In the genomic region with DNA sequence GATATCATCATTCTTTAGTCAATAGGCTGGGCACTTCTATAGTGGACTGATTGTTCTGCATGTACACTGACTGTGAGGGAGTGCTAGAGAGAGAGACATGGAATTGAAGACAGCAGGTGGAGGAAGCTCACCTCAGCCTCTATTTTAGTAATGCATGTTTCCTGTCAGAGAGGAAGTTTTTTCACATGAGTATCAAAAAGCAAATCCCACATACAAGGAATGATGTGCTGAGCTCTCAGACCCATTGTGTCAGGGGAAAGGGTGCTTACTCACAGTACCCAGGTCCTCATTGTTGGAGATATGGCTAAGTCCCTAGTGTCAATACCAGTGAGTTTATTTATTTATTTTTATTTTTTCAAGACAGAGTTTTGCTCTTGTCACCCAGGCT, we compare ENCODE assay signal across 10 cellular contexts. TPM values are rescaled to one million over a fixed set of nuclear protein-coding genes. Genes with fewer than 3 reads are reported as not detected.
DNase-seq lines count a peak whose midpoint lies in the region; ATAC-seq and TF ChIP-seq lines count a peak whose summit lies in the region.
"Had no signal": no experiment of that assay in that cellular context is flagged by ENCODE, and none has a peak within 500 bp of the region (broad histone marks: within the 10 kb centered on the region; RNA-seq: fewer than 3 reads in every experiment).

No MANE protein-coding gene starts in this region.

- H3K4me3 ChIP-seq in ascending aorta = no peak overlapping the region
- H3K4me3 ChIP-seq in osteoblast (ENCODE audit: insufficient read depth, low read length) = no peak overlapping the region
- H3K4me3 ChIP-seq in Karpas-422 (ENCODE audit: low read length) = no peak overlapping the region
- H3K4me3 ChIP-seq: HAP-1, Peyer's patch had no signal

- H3K27ac ChIP-seq in ascending aorta (peak overlapping the region; percentile 81 to 86), osteoblast (ENCODE audit: low read depth, low read length) (peak overlapping the region; percentile 100), Karpas-422 (ENCODE audit: low read length) (no peak overlapping the region)
- H3K27ac ChIP-seq: Peyer's patch had no signal

- H3K36me3 ChIP-seq in ascending aorta (no peaks in the 10 kb centered on the region), osteoblast (ENCODE audit: insufficient read depth, low read length) (no peaks in the 10 kb centered on the region), Karpas-422 (ENCODE audit: insufficient read depth, low read length) (no peaks in the 10 kb centered on the region)
- H3K36me3 ChIP-seq: HAP-1, Peyer's patch had no signal

- H3K9me3 ChIP-seq in ascending aorta = no peaks in the 10 kb centered on the region
- no peaks in the 10 kb centered on the region for H3K9me3 ChIP-seq in osteoblast (ENCODE audit: low read depth, low read length)
- H3K9me3 ChIP-seq in Karpas-422 (ENCODE audit: low read length) = no peaks in the 10 kb centered on the region
- H3K9me3 ChIP-seq: HAP-1, Peyer's patch had no signal

- no peaks in the 10 kb centered on the region for H3K36me3 Mint-ChIP-seq in activated CD4-positive, alpha-beta T cell treated with anti-CD3 and anti-CD28 coated beads, Interleukin-2, amount 10 ng/mL, durations not matched to agents 7 days and 5 days (ENCODE audit: low read depth)

- no peak overlapping the region for H3K9ac ChIP-seq in Karpas-422 (ENCODE audit: low read length)

- H3K79me2 ChIP-seq in osteoblast (ENCODE audit: insufficient read depth, low read length) = no peaks in the 10 kb centered on the region
- no peaks in the 10 kb centered on the region for H3K79me2 ChIP-seq in Karpas-422 (ENCODE audit: low read length)

- POLR2A ChIA-PET in activated CD4-positive, alpha-beta T cell treated with anti-CD3 and anti-CD28 coated beads, Interleukin-2, amount 10 ng/mL, durations not matched to agents 7 days and 5 days (lab: Charles Lee) = no interaction called here

- no peaks in the 10 kb centered on the region for H3K9me3 Mint-ChIP-seq in activated CD4-positive, alpha-beta T cell treated with anti-CD3 and anti-CD28 coated beads, Interleukin-2, amount 10 ng/mL, durations not matched to agents 7 days and 5 days

- peaks cover 4 to 17% of the 10 kb centered on the region in 2 donors for H3K4me1 ChIP-seq in ascending aorta
- peaks cover 35% of the 10 kb centered on the region for H3K4me1 ChIP-seq in osteoblast (ENCODE audit: insufficient read depth, low read length)
- H3K4me1 ChIP-seq in Karpas-422 (ENCODE audit: low read length) = no peaks in the 10 kb centered on the region
- H3K4me1 ChIP-seq: Peyer's patch had no signal

- intact Hi-C loops in ascending aorta (cut with DNase I) = loop anchor here (1.0 to 2.0 kb wide), 2 partner anchors 62 to 382 kb away; no protein-coding TSS in a partner anchor

- H2AFZ ChIP-seq in osteoblast (ENCODE audit: low read length) (no peak overlapping the region), Karpas-422 (ENCODE audit: low read length) (no peak overlapping the region)

- H3K4me3 Mint-ChIP-seq in activated CD4-positive, alpha-beta T cell treated with anti-CD3 and anti-CD28 coated beads, Interleukin-2, amount 10 ng/mL, durations not matched to agents 7 days and 5 days = no peak overlapping the region

- CTCF ChIA-PET in activated CD4-positive, alpha-beta T cell treated with anti-CD3 and anti-CD28 coated beads, Interleukin-2, amount 10 ng/mL, durations not matched to agents 7 days and 5 days (lab: Charles Lee) = no interaction called here

- H3K4me2 ChIP-seq in osteoblast (ENCODE audit: insufficient read depth, low read length) (no peak overlapping the region), Karpas-422 (ENCODE audit: low read depth, low read length, poor library complexity, severe bottlenecking) (no peak overlapping the region)

- no peak for ATAC-seq in GM21529 (IDR thresholded peaks at IDR 0.05; ENCODE audit: unreplicated experiment)

- H3K9me2 ChIP-seq in Karpas-422 (replicated peaks; ENCODE audit: insufficient read depth, low read length) = no peaks in the 10 kb centered on the region

- TF ChIP-seq CTCF in ascending aorta (IDR thresholded peaks at IDR 0.05) (no peak), osteoblast (IDR thresholded peaks at IDR 0.05; ENCODE audit: extremely low read depth, low read depth, low read length) (no peak)

- H3K27me3 Mint-ChIP-seq in activated CD4-positive, alpha-beta T cell treated with anti-CD3 and anti-CD28 coated beads, Interleukin-2, amount 10 ng/mL, durations not matched to agents 7 days and 5 days = no peaks in the 10 kb centered on the region

- no peak overlapping the region for H3K27ac Mint-ChIP-seq in activated CD4-positive, alpha-beta T cell treated with anti-CD3 and anti-CD28 coated beads, Interleukin-2, amount 10 ng/mL, durations not matched to agents 7 days and 5 days

- DNase-seq in ELR (ENCODE audit: low read depth) (peak; percentile 36), LHCN-M2 (ENCODE audit: low read depth) (peak; percentile 47), ascending aorta (ENCODE audit: low spot score in 2 of 2) (no peak), osteoblast (ENCODE audit: insufficient read length, low spot score, missing footprints) (no peak), Karpas-422 (no peak)
- no peak for DNase-seq in activated CD4-positive, alpha-beta T cell treated with anti-CD3 and anti-CD28 coated beads, Interleukin-2, amount 10 ng/mL, durations not matched to agents 7 days and 5 days
- DNase-seq: NCI-H1694, Peyer's patch had no signal

- H4K20me1 ChIP-seq in osteoblast (ENCODE audit: insufficient read depth, low read length) (no peaks in the 10 kb centered on the region), Karpas-422 (ENCODE audit: insufficient read depth, low read depth, low read length) (no peaks in the 10 kb centered on the region)

- no peaks in the 10 kb centered on the region for H3K4me1 Mint-ChIP-seq in activated CD4-positive, alpha-beta T cell treated with anti-CD3 and anti-CD28 coated beads, Interleukin-2, amount 10 ng/mL, durations not matched to agents 7 days and 5 days

- H3K27me3 ChIP-seq in ascending aorta = no peaks in the 10 kb centered on the region
- no peaks in the 10 kb centered on the region for H3K27me3 ChIP-seq in osteoblast (ENCODE audit: insufficient read depth, low read length)
- H3K27me3 ChIP-seq in Karpas-422 (ENCODE audit: low read length) = no peaks in the 10 kb centered on the region
- H3K27me3 ChIP-seq: Peyer's patch had no signal

RNA-seq across cellular contexts. Expression of a gene that starts 9.9 kb away (rescaled TPM):
- total RNA-seq in LHCN-M2 (2014; rRNA removed) (45.2 and 47.9 TPM in 2 replicates), ascending aorta (1.5 TPM), osteoblast (4.7 and 5.3 TPM in 2 replicates)
- 25.9 TPM for polyA plus RNA-seq in LHCN-M2 (2012)
- not detected for total RNA-seq in activated CD4-positive, alpha-beta T cell treated with anti-CD3 and anti-CD28 coated beads, Interleukin-2, amount 10 ng/mL, durations not matched to agents 7 days and 5 days
- not detected in 2 replicates for total RNA-seq in Karpas-422 (2014; rRNA removed; shearing (Covaris generic); ENCODE audit: low replicate concordance)

RNA-seq across cellular contexts. Expression of a gene that starts 15.7 kb away (rescaled TPM):
- total RNA-seq in LHCN-M2 (2014; rRNA removed) = 24.0 and 25.8 TPM in 2 replicates
- 14.0 TPM for polyA plus RNA-seq in LHCN-M2 (2012)
- 6.5 TPM for total RNA-seq in ascending aorta
- 38.9 and 39.1 TPM in 2 replicates for total RNA-seq in osteoblast
- 10 to 100 TPM; 10.7 to 11.7 TPM for total RNA-seq in activated CD4-positive, alpha-beta T cell treated with anti-CD3 and anti-CD28 coated beads, Interleukin-2, amount 10 ng/mL, durations not matched to agents 7 days and 5 days
- 13.9 and 21.4 TPM in 2 replicates for total RNA-seq in Karpas-422 (2014; rRNA removed; shearing (Covaris generic); ENCODE audit: low replicate concordance)

Comparison
In these comparisons a context has a peak if more than half of its experiments do, and no peak if none do; other contexts are left out.
1. DNase-seq: peak in ELR (single experiment) and LHCN-M2 (single experiment); none in ascending aorta (0 of 2), osteoblast (single experiment), activated CD4-positive, alpha-beta T cell treated with anti-CD3 and anti-CD28 coated beads, Interleukin-2, amount 10 ng/mL, durations not matched to agents 7 days and 5 days (single experiment) and Karpas-422 (single experiment).